8 cellular contexts compared by ENCODE assay signal in the genomic region with DNA sequence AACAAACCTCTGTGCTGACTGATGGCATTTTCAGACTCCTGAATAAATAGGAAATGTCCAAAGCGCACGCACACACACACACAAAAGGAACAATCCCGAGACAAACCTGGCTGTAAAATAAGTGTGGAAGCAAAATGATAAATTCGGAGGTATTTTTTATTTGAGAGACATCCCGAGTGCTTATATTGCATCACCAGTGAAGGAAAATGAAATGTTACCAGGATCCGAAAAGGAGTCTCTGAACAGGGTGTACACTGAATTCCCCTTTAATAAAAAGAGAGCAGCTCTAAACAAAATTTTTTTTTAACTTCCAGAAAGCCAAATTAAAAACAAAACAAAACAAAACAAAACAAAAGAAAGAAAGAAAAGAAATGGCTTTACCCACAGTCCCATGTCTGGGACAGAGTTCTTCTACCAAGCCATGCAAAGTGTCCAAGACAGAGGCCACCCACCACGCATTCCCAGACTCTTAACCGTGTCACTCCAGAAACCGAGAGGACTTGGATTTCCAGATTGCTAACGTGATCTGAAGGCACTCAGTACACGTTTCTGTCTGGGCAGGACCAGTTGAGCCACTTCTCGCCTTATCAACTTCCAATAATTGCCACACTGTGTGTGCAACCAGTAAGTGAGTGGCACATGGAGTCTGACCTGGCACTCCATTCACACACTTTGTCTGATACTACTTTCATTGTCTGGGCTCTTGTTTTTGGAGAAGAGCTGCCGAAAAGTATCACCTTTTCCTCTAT. TPM values are rescaled to one million over a fixed set of nuclear protein-coding genes. Genes with fewer than 3 reads are reported as not detected.
DNase-seq lines count a peak whose midpoint lies in the region; ATAC-seq and TF ChIP-seq lines count a peak whose summit lies in the region.

No MANE protein-coding gene starts in this region.

- H3K79me2 ChIP-seq in neural progenitor cell (ENCODE audit: low read depth): peaks cover 8% of the 10 kb centered on the region

- H3K4me1 ChIP-seq in SJSA1 (replicated peaks): peaks cover 21% of the 10 kb centered on the region
- peaks cover 11% of the 10 kb centered on the region for H3K4me1 ChIP-seq in neural progenitor cell
- no peaks in the 10 kb centered on the region for H3K4me1 ChIP-seq in naive thymus-derived CD4-positive, alpha-beta T cell (ENCODE audit: control insufficient read depth in 2 of 2, insufficient read depth in 2 of 2, low read length in 2 of 2)

- H3K27ac ChIP-seq in SJSA1 (peak overlapping the region; percentile 92), neural progenitor cell (no peak overlapping the region)
- no peak overlapping the region for H3K27ac ChIP-seq in naive thymus-derived CD4-positive, alpha-beta T cell (ENCODE audit: low read depth, low read length)

- POLR2A ChIA-PET in naive thymus-derived CD4-positive, alpha-beta T cell (lab: Charles Lee): no interaction called here

- CTCF ChIA-PET in naive thymus-derived CD4-positive, alpha-beta T cell (lab: Charles Lee): no interaction called here

- H3K27ac Mint-ChIP-seq in neural progenitor cell: no peak overlapping the region
- no peak overlapping the region for H3K27ac Mint-ChIP-seq in naive thymus-derived CD4-positive, alpha-beta T cell

- peak overlapping the region; percentile 92 for H2AFZ ChIP-seq in neural progenitor cell (replicated peaks)

- intact Hi-C loops in naive thymus-derived CD4-positive, alpha-beta T cell (cut with micrococcal nuclease): no loop called here

- H3F3A ChIP-seq in neural progenitor cell (ENCODE audit: low read depth): peaks cover 10% of the 10 kb centered on the region

- peak overlapping the region; percentile 81 for H3K4me3 Mint-ChIP-seq in neural progenitor cell
- peak overlapping the region in 2 of 10 donors; percentile 16 to 29 for H3K4me3 Mint-ChIP-seq in naive thymus-derived CD4-positive, alpha-beta T cell

- no peaks in the 10 kb centered on the region for H3K9me3 ChIP-seq in SJSA1 (replicated peaks)
- no peaks in the 10 kb centered on the region for H3K9me3 ChIP-seq in neural progenitor cell (ENCODE audit: low read depth)
- no peaks in the 10 kb centered on the region for H3K9me3 ChIP-seq in naive thymus-derived CD4-positive, alpha-beta T cell (ENCODE audit: control insufficient read depth in 2 of 3, low read length in 3 of 3)

- no peaks in the 10 kb centered on the region for H3K36me3 Mint-ChIP-seq in neural progenitor cell
- peaks cover 0 to 5% (median 0%) of the 10 kb centered on the region in 5 donors for H3K36me3 Mint-ChIP-seq in naive thymus-derived CD4-positive, alpha-beta T cell

- DNase-seq in GM12864 (ENCODE audit: low read depth): no peak
- peak; percentile 88 to 93 for DNase-seq in SJSA1 (ENCODE audit: low read depth in 1 of 2, low spot score in 2 of 2)
- DNase-seq in fibroblast of peridontal ligament (ENCODE audit: extremely low read depth): peak; percentile 43
- peak; percentile 60 for DNase-seq in neural progenitor cell (ENCODE audit: low spot score)
- DNase-seq in naive thymus-derived CD4-positive, alpha-beta T cell: no peak
- DNase-seq in 8988T: no peak
- DNase-seq in activated CD8-positive, alpha-beta memory T cell treated with anti-CD3 and anti-CD28 coated beads, Interleukin-2, amount 50 U/mL, for 4 hours: no peak

- H3K27me3 ChIP-seq in SJSA1 (replicated peaks) (no peaks in the 10 kb centered on the region), neural progenitor cell (peaks cover 18% of the 10 kb centered on the region)
- no peaks in the 10 kb centered on the region for H3K27me3 ChIP-seq in naive thymus-derived CD4-positive, alpha-beta T cell (ENCODE audit: control insufficient read depth in 2 of 2, insufficient read depth in 2 of 2, low read length in 2 of 2)

- H3K4me2 ChIP-seq in neural progenitor cell: peak overlapping the region; percentile 95

- peaks cover 9% of the 10 kb centered on the region for H3K4me1 Mint-ChIP-seq in neural progenitor cell
- peaks cover 0 to 4% (median 0%) of the 10 kb centered on the region in 7 donors for H3K4me1 Mint-ChIP-seq in naive thymus-derived CD4-positive, alpha-beta T cell

- no peaks in the 10 kb centered on the region for H4K20me1 ChIP-seq in neural progenitor cell (ENCODE audit: low read depth)

- H3K9me3 Mint-ChIP-seq in neural progenitor cell: peaks cover 9% of the 10 kb centered on the region
- peaks cover 0 to 12% (median 4%) of the 10 kb centered on the region in 11 donors for H3K9me3 Mint-ChIP-seq in naive thymus-derived CD4-positive, alpha-beta T cell

- H3K36me3 ChIP-seq in SJSA1 (peaks cover 5% of the 10 kb centered on the region), neural progenitor cell (no peaks in the 10 kb centered on the region)
- H3K36me3 ChIP-seq in naive thymus-derived CD4-positive, alpha-beta T cell (ENCODE audit: control insufficient read depth in 2 of 3, insufficient read depth in 3 of 3, low read length in 3 of 3): no peaks in the 10 kb centered on the region

- ATAC-seq in HG02763 (IDR thresholded peaks at IDR 0.05; ENCODE audit: unreplicated experiment): peak; percentile 2
- ATAC-seq in naive thymus-derived CD4-positive, alpha-beta T cell: no peak

- H3K27me3 Mint-ChIP-seq in neural progenitor cell (ENCODE audit: insufficient read depth, low read depth): peaks cover 10% of the 10 kb centered on the region
- peaks cover 31 to 54% (median 37%) of the 10 kb centered on the region in 5 donors for H3K27me3 Mint-ChIP-seq in naive thymus-derived CD4-positive, alpha-beta T cell

- H3K4me3 ChIP-seq in GM12864 (ENCODE audit: low read depth, low read length) (peak overlapping the region; percentile 55), SJSA1 (peak overlapping the region; percentile 64), neural progenitor cell (peak overlapping the region; percentile 63)
- H3K4me3 ChIP-seq in naive thymus-derived CD4-positive, alpha-beta T cell (ENCODE audit: low read length): no peak overlapping the region

- H3K9ac ChIP-seq in neural progenitor cell: no peak overlapping the region

- TF ChIP-seq CTCF in GM12864 (IDR thresholded peaks at IDR 0.05; ENCODE audit: low read depth, low read length, missing control alignments) (no peak), neural progenitor cell (IDR thresholded peaks at IDR 0.05) (no peak)

RNA-seq across cellular contexts. Expression of gene ME1, which starts 0.8 kb away (rescaled TPM):
- total RNA-seq in SJSA1 (2014; rRNA removed; shearing (Covaris generic)): 45.8 and 54.7 TPM in 2 replicates
- 2.0 and 2.8 TPM in 2 replicates for total RNA-seq in neural progenitor cell (ENCODE audit: low replicate concordance)
- total RNA-seq in naive thymus-derived CD4-positive, alpha-beta T cell: under 1 TPM in 4 of 5 experiments, not detected in 1; 0.19 to 0.49 (median 0.29) TPM
- not detected for polyA plus RNA-seq in naive thymus-derived CD4-positive, alpha-beta T cell

Comparison
In these comparisons a context has a peak if more than half of its experiments do, and no peak if none do; other contexts are left out.
1. DNase-seq: peak in SJSA1 (2 of 2), fibroblast of peridontal ligament (single experiment) and neural progenitor cell (single experiment); none in GM12864 (single experiment), naive thymus-derived CD4-positive, alpha-beta T cell (0 of 9), 8988T (single experiment) and activated CD8-positive, alpha-beta memory T cell treated with anti-CD3 and anti-CD28 coated beads, Interleukin-2, amount 50 U/mL, for 4 hours (single experiment).
2. RNA of gene ME1, which starts 0.8 kb away (total RNA-seq): 45.8 to 54.7 TPM in SJSA1; 2.0 to 2.8 TPM in neural progenitor cell and 0.19 to 0.49 TPM in naive thymus-derived CD4-positive, alpha-beta T cell; every median in the first group is over 10 times any median in the second.